Comparison of ENCODE assay signal across 1 cellular context in genomic region chr15:78795043-78795442, GRCh38.
A peak's percentile ranks its signal among the peaks of the same experiment; 100 is the strongest.
TF ChIP-seq lines count a peak whose summit lies in the region.

No MANE protein-coding gene starts in this region.

TF ChIP-seq in A549, 52 proteins besides CTCF, POLR2A, EP300 and RAD21 (continued from another document):
- TF ChIP-seq REST (IDR thresholded peaks at IDR 0.05) (peak; percentile 60), RNF2 (IDR thresholded peaks at IDR 0.05; ENCODE audit: borderline replicate concordance, low read depth) (no peak)
